Comparison of ENCODE assay signal across 29 cellular contexts in genomic region chrX:123943074-123943473, GRCh38.
"Had no signal": no experiment of that assay in that cellular context is flagged by ENCODE, and none has a peak within 500 bp of the region (broad histone marks: within the 10 kb centered on the region; RNA-seq: fewer than 3 reads in every experiment).

No MANE protein-coding gene starts in this region.

- H3K27me3 ChIP-seq: left lung, neural progenitor cell, neutrophil, right atrium auricular region, stomach, testis, thyroid gland, transverse colon, upper lobe of left lung, vagina had no signal

- H3K27ac Mint-ChIP-seq: immature natural killer cell; naive B cell; natural killer cell; nephron progenitor cell; neural progenitor cell; progenitor cell of endocrine pancreas; stimulated activated naive B cell treated with anti-CD40 and anti-IgM and Interleukin-4, amounts not matched to agents 10 μg/mL and 1 μg/mL and 100 μg/mL, for 72 hours had no signal

- H3K9me3 ChIP-seq: left lung, lower lobe of right lung, neutrophil, right atrium auricular region, stomach, testis, thyroid gland, transverse colon, upper lobe of left lung, vagina had no signal

- H3K27ac ChIP-seq: left lung, lower lobe of right lung, neural progenitor cell, neutrophil, right atrium auricular region, skin epidermis, stomach, testis, thyroid gland, transverse colon, upper lobe of left lung, vagina had no signal

- H3K36me3 Mint-ChIP-seq: immature natural killer cell; naive B cell; natural killer cell; neural progenitor cell; stimulated activated naive B cell treated with anti-CD40 and anti-IgM and Interleukin-4, amounts not matched to agents 10 μg/mL and 1 μg/mL and 100 μg/mL, for 72 hours had no signal

- H3K36me3 ChIP-seq: left lung, lower lobe of right lung, neural progenitor cell, neutrophil, right atrium auricular region, stomach, thyroid gland, transverse colon, upper lobe of left lung, vagina had no signal

- H3K4me1 ChIP-seq: left lung, lower lobe of right lung, neural progenitor cell, right atrium auricular region, stomach, testis, thyroid gland, transverse colon, upper lobe of left lung, vagina had no signal

- H3K4me1 Mint-ChIP-seq: immature natural killer cell; naive B cell; natural killer cell; neural progenitor cell; stimulated activated naive B cell treated with anti-CD40 and anti-IgM and Interleukin-4, amounts not matched to agents 10 μg/mL and 1 μg/mL and 100 μg/mL, for 72 hours had no signal

- H3K4me2 ChIP-seq: neural progenitor cell had no signal

- DNase-seq: immature natural killer cell; kidney; left colon; left lung; lower lobe of right lung; mammary epithelial cell; mesenchymal stem cell; naive B cell; natural killer cell; nephron progenitor cell; occipital lobe; stimulated activated CD4-positive, alpha-beta T cell treated with anti-CD3 and anti-CD28 coated beads, Interleukin-12 subunit alpha, Interleukin-12 subunit beta, amount 100 ng/mL, for 4 hours; stimulated activated CD4-positive, alpha-beta T cell treated with anti-CD3 and anti-CD28 coated beads, Interleukin-15, amount 100 ng/mL, for 24 hours; stimulated activated CD4-positive, alpha-beta T cell treated with anti-CD3 and anti-CD28 coated beads, Interleukin-2, amount 100 ng/mL, for 24 hours; stimulated activated CD4-positive, alpha-beta T cell treated with anti-CD3 and anti-CD28 coated beads, Interleukin-4, amount 100 ng/mL, for 1 hour; stimulated activated naive B cell treated with anti-CD40 and anti-IgM and Interleukin-4, amounts not matched to agents 10 μg/mL and 1 μg/mL and 100 μg/mL, for 72 hours; stimulated activated naive CD8-positive, alpha-beta T cell treated with anti-CD3 and anti-CD28 coated beads, Interleukin-15, Interleukin-2, amounts not matched to agents 100 U/mL and 50 U/mL, for 24 hours; stomach; testis; thyroid gland; transverse colon; upper lobe of left lung had no signal

- H3K4me3 Mint-ChIP-seq: immature natural killer cell; naive B cell; natural killer cell; nephron progenitor cell; neural progenitor cell; stimulated activated naive B cell treated with anti-CD40 and anti-IgM and Interleukin-4, amounts not matched to agents 10 μg/mL and 1 μg/mL and 100 μg/mL, for 72 hours had no signal

- H3K9me3 Mint-ChIP-seq: immature natural killer cell; natural killer cell; neural progenitor cell; stimulated activated naive B cell treated with anti-CD40 and anti-IgM and Interleukin-4, amounts not matched to agents 10 μg/mL and 1 μg/mL and 100 μg/mL, for 72 hours had no signal

- H3K27me3 Mint-ChIP-seq: naive B cell; progenitor cell of endocrine pancreas; stimulated activated naive B cell treated with anti-CD40 and anti-IgM and Interleukin-4, amounts not matched to agents 10 μg/mL and 1 μg/mL and 100 μg/mL, for 72 hours had no signal

- H3K4me3 ChIP-seq: left lung, lower lobe of right lung, neural progenitor cell, right atrium auricular region, skin epidermis, stomach, testis, thyroid gland, transverse colon, upper lobe of left lung, vagina had no signal

- H2AFZ ChIP-seq: neural progenitor cell had no signal

- FAIRE-seq: islet of Langerhans had no signal

- H3K9ac ChIP-seq: neural progenitor cell had no signal
